Comparison of ENCODE assay signal across 8 cellular contexts in genomic region chr5:177425801-177426565, GRCh38. TPM values are rescaled to one million over a fixed set of nuclear protein-coding genes. Genes with fewer than 3 reads are reported as not detected.
A peak's percentile ranks its signal among the peaks of the same experiment; 100 is the strongest.
DNase-seq lines count a peak whose midpoint lies in the region; FAIRE-seq and TF ChIP-seq lines count a peak whose summit lies in the region.

No MANE protein-coding gene starts in this region.

- H3K27me3 ChIP-seq in neuron (ENCODE audit: insufficient read depth, low read length) = no peaks in the 10 kb centered on the region

- no peaks in the 10 kb centered on the region for H3K9me3 Mint-ChIP-seq in HFFc6
- peaks cover 4% of the 10 kb centered on the region for H3K9me3 Mint-ChIP-seq in activated naive CD4-positive, alpha-beta T cell treated with anti-CD3 and anti-CD28 coated beads, Interleukin-2, amount 10 ng/mL, durations not matched to agents 7 days and 5 days

- H3K4me1 ChIP-seq in neuron (ENCODE audit: insufficient read depth, low read length) = peaks cover 18% of the 10 kb centered on the region

- peak overlapping the region; percentile 94 for H3K27ac Mint-ChIP-seq in HFFc6
- H3K27ac Mint-ChIP-seq in activated naive CD4-positive, alpha-beta T cell treated with anti-CD3 and anti-CD28 coated beads, Interleukin-2, amount 10 ng/mL, durations not matched to agents 7 days and 5 days = peak overlapping the region; percentile 97

- H2AFZ ChIP-seq in neuron (ENCODE audit: low read depth, low read length) = peak overlapping the region; percentile 39

- in situ Hi-C loops in SK-MEL-5 (cut with HindIII; ENCODE audit: low pct_unique_long_range_greater_than_20kb, low sequenced_read_pairs) = no loop called here

- peak; percentile 98 for FAIRE-seq in frontal cortex (lab: Jason Lieb, UNC)

- H3K4me1 Mint-ChIP-seq in HFFc6 (ENCODE audit: low read depth) = peaks cover 30% of the 10 kb centered on the region
- peaks cover 50% of the 10 kb centered on the region for H3K4me1 Mint-ChIP-seq in activated naive CD4-positive, alpha-beta T cell treated with anti-CD3 and anti-CD28 coated beads, Interleukin-2, amount 10 ng/mL, durations not matched to agents 7 days and 5 days

- peak overlapping the region; percentile 61 for H3K4me3 ChIP-seq in neuron (ENCODE audit: low read length)

- peaks cover 1% of the 10 kb centered on the region for H3K27me3 Mint-ChIP-seq in HFFc6 (ENCODE audit: insufficient read depth)
- H3K27me3 Mint-ChIP-seq in activated naive CD4-positive, alpha-beta T cell treated with anti-CD3 and anti-CD28 coated beads, Interleukin-2, amount 10 ng/mL, durations not matched to agents 7 days and 5 days = no peaks in the 10 kb centered on the region

- H3K4me3 Mint-ChIP-seq in HFFc6 = peak overlapping the region; percentile 88
- peak overlapping the region; percentile 86 for H3K4me3 Mint-ChIP-seq in activated naive CD4-positive, alpha-beta T cell treated with anti-CD3 and anti-CD28 coated beads, Interleukin-2, amount 10 ng/mL, durations not matched to agents 7 days and 5 days

- CTCF ChIA-PET in activated naive CD4-positive, alpha-beta T cell treated with anti-CD3 and anti-CD28 coated beads, Interleukin-2, amount 10 ng/mL, durations not matched to agents 7 days and 5 days (lab: Charles Lee) = interaction anchor here (0.7 to 14.5 kb wide), 8 partner anchors 18 to 116 kb away, joined by 3 to 172 read pairs (median 4); partner anchors contain the start of genes F12 and PFN3

- TF ChIP-seq CTCF in HFFc6 (IDR thresholded peaks at IDR 0.05) = no peak

- no peaks in the 10 kb centered on the region; the same call in 1 of the 2 replicates for H3K36me3 Mint-ChIP-seq in HFFc6 (ENCODE audit: low read depth)
- H3K36me3 Mint-ChIP-seq in activated naive CD4-positive, alpha-beta T cell treated with anti-CD3 and anti-CD28 coated beads, Interleukin-2, amount 10 ng/mL, durations not matched to agents 7 days and 5 days = peaks cover 36% of the 10 kb centered on the region

- peak; percentile 100 for DNase-seq in GM04504 (ENCODE audit: low read depth)
- DNase-seq in HFFc6 = peak; percentile 100
- DNase-seq in NAMALWA (ENCODE audit: low spot score) = peak; percentile 100
- DNase-seq in SK-MEL-5 (ENCODE audit: low read depth, low spot score) = peak; percentile 99
- DNase-seq in activated naive CD4-positive, alpha-beta T cell treated with anti-CD3 and anti-CD28 coated beads, Interleukin-2, amount 10 ng/mL, durations not matched to agents 7 days and 5 days = peak; percentile 100
- peak in 1 of 2 donors; percentile 99 for DNase-seq in frontal cortex (ENCODE audit: low spot score in 2 of 2)
- DNase-seq in stromal cell of bone marrow (ENCODE audit: low read depth) = peak; percentile 100

- no peaks in the 10 kb centered on the region for H3K36me3 ChIP-seq in neuron (ENCODE audit: insufficient read depth, low read length)

- H3K9me3 ChIP-seq in neuron (ENCODE audit: low read length) = no peaks in the 10 kb centered on the region

RNA-seq across cellular contexts. Expression of gene GRK6, which starts 0.5 kb away (rescaled TPM):
- 10 to 100 TPM; 25.8 to 30.7 (median 28.0) TPM for total RNA-seq in HFFc6 (2021; fragmentation: NEBNext Ultra II Directional; extraction: Animal tissue kit (Norgen Biotek cat#: 25700))
- 18.9 and 19.4 TPM in 2 replicates for total RNA-seq in SK-MEL-5 (2014; rRNA removed; shearing (Covaris generic))
- polyA plus RNA-seq in SK-MEL-5 (2015; cell fraction: cytosol; rRNA removed) = 29.6 and 35.1 TPM in 2 replicates
- polyA plus RNA-seq in SK-MEL-5 (2015; cell fraction: nucleus; rRNA removed) = 16.4 and 25.6 TPM in 2 replicates
- 25.7 TPM for total RNA-seq in frontal cortex

RNA-seq across cellular contexts. Expression of gene F12, which starts 16.6 kb away (rescaled TPM):
- total RNA-seq in HFFc6 (2021; fragmentation: NEBNext Ultra II Directional; extraction: Animal tissue kit (Norgen Biotek cat#: 25700)) = 1 to 10 TPM in 1 of 6 experiments, under 1 TPM in 5; 0.63 to 1.2 (median 0.87) TPM
- 6.0 and 8.2 TPM in 2 replicates for total RNA-seq in SK-MEL-5 (2014; rRNA removed; shearing (Covaris generic))
- 10.6 and 12.1 TPM in 2 replicates for polyA plus RNA-seq in SK-MEL-5 (2015; cell fraction: cytosol; rRNA removed)
- 25.7 and 27.4 TPM in 2 replicates for polyA plus RNA-seq in SK-MEL-5 (2015; cell fraction: nucleus; rRNA removed)
- 2.4 TPM for total RNA-seq in frontal cortex

RNA-seq across cellular contexts. Expression of gene PRR7, which starts 20.6 kb away (rescaled TPM):
- 10 to 100 TPM in 4 of 6 experiments, 1 to 10 TPM in 2; 8.9 to 16.9 (median 10.4) TPM for total RNA-seq in HFFc6 (2021; fragmentation: NEBNext Ultra II Directional; extraction: Animal tissue kit (Norgen Biotek cat#: 25700))
- total RNA-seq in SK-MEL-5 (2014; rRNA removed; shearing (Covaris generic)) = 34.4 and 38.8 TPM in 2 replicates
- polyA plus RNA-seq in SK-MEL-5 (2015; cell fraction: cytosol; rRNA removed) = 179 and 188 TPM in 2 replicates
- polyA plus RNA-seq in SK-MEL-5 (2015; cell fraction: nucleus; rRNA removed) = 93.4 and 107 TPM in 2 replicates
- total RNA-seq in frontal cortex = 12.2 TPM

RNA-seq across cellular contexts. Expression of gene PFN3, which starts 25.5 kb away (rescaled TPM):
- not detected for total RNA-seq in HFFc6 (2021; fragmentation: NEBNext Ultra II Directional; extraction: Animal tissue kit (Norgen Biotek cat#: 25700))
- total RNA-seq in SK-MEL-5 (2014; rRNA removed; shearing (Covaris generic)) = not detected in 2 replicates
- polyA plus RNA-seq in SK-MEL-5 (2015; cell fraction: cytosol; rRNA removed) = not detected in 2 replicates
- polyA plus RNA-seq in SK-MEL-5 (2015; cell fraction: nucleus; rRNA removed) = not detected in 2 replicates
- total RNA-seq in frontal cortex = 0.82 TPM

RNA-seq across cellular contexts. Expression of gene SLC34A1, which starts 41.7 kb away (rescaled TPM):
- not detected for total RNA-seq in HFFc6 (2021; fragmentation: NEBNext Ultra II Directional; extraction: Animal tissue kit (Norgen Biotek cat#: 25700))
- 0.16 and 0.19 TPM in 2 replicates for total RNA-seq in SK-MEL-5 (2014; rRNA removed; shearing (Covaris generic))
- 0.06 and 0.12 TPM in 2 replicates for polyA plus RNA-seq in SK-MEL-5 (2015; cell fraction: cytosol; rRNA removed)
- polyA plus RNA-seq in SK-MEL-5 (2015; cell fraction: nucleus; rRNA removed) = 0.08 and 0.41 TPM in 2 replicates
- total RNA-seq in frontal cortex = not detected
